Comparison of ENCODE assay signal across 18 cellular contexts in genomic region chr5:146219243-146219642, GRCh38.
"Had no signal": no experiment of that assay in that cellular context is flagged by ENCODE, and none has a peak within 500 bp of the region (broad histone marks: within the 10 kb centered on the region; RNA-seq: fewer than 3 reads in every experiment).

No MANE protein-coding gene starts in this region.

- H3K9me3 ChIP-seq: heart left ventricle, right atrium auricular region had no signal

- H3K27ac ChIP-seq: heart left ventricle, right atrium auricular region had no signal

- H3K4me3 Mint-ChIP-seq: naive B cell, nephron had no signal

- H3K9me3 Mint-ChIP-seq: naive B cell, nephron had no signal

- H3K4me3 ChIP-seq: heart left ventricle, lung, right atrium auricular region had no signal

- ATAC-seq: esophagus mucosa, heart left ventricle, left colon, left ventricle myocardium superior had no signal

- H3K27ac Mint-ChIP-seq: nephron had no signal

- DNase-seq: effector memory CD4-positive, alpha-beta T cell; heart left ventricle; hippocampal formation; left colon; left ventricle myocardium superior; mesenchymal stem cell; naive B cell; small intestine; stimulated activated CD4-positive, alpha-beta T cell treated with anti-CD3 and anti-CD28 coated beads, Interleukin-12 subunit alpha, Interleukin-12 subunit beta, amount 100 ng/mL, for 4 hours; stimulated activated naive CD4-positive, alpha-beta T cell treated with Interleukin-2 at 50 U/mL for 16 hours; trophoblast cell had no signal

- FAIRE-seq: endometrium, frontal cortex, small intestine, urothelium cell line had no signal

- H3K27me3 Mint-ChIP-seq: naive B cell had no signal

- H3K27me3 ChIP-seq: heart left ventricle, right atrium auricular region had no signal
